In genomic region chr10:99620713-99621453, GRCh38 we compare ENCODE assay signal across 1 cellular context.
TF ChIP-seq lines count a peak whose summit lies in the region.

No MANE protein-coding gene starts in this region.

TF ChIP-seq in HepG2, 621 proteins besides CTCF, POLR2A, EP300 and RAD21 (continued from another document):
- no peak for TF ChIP-seq GLMP (CRISPR knock-in tag; IDR thresholded peaks at IDR 0.05; ENCODE audit: borderline replicate concordance)
